36 cellular contexts compared by ENCODE assay signal in genomic region chr1:147809236-147809635, GRCh38. TPM values are rescaled to one million over a fixed set of nuclear protein-coding genes. Genes with fewer than 3 reads are reported as not detected.
"Had no signal": no experiment of that assay in that cellular context is flagged by ENCODE, and none has a peak within 500 bp of the region (broad histone marks: within the 10 kb centered on the region; RNA-seq: fewer than 3 reads in every experiment).

No MANE protein-coding gene starts in this region.

- DNase-seq: Karpas-422, Kasumi-1, MG63, MM.1S, MV-4-11, NCI-H1048, NCI-H1092, NCI-H1092 treated with DMSO at 0.1 percent for 48 hours, NCI-H1105, NCI-H1105 treated with DMSO at 0.1 percent for 48 hours, NCI-H1417, NCI-H1417 treated with DMSO at 0.1 percent for 48 hours, NCI-H1436, NCI-H1436 treated with DMSO at 0.1 percent for 48 hours, NCI-H146, NCI-H1694, NCI-H1694 treated with DMSO at 0.1 percent for 48 hours, NCI-H187, NCI-H187 treated with DMSO at 0.1 percent for 48 hours, NCI-H1930, NCI-H2029, NCI-H2029 treated with DMSO at 0.1 percent for 48 hours, NCI-H2081, NCI-H2081 treated with DMSO at 0.1 percent for 48 hours, NCI-H2107, NCI-H2171, NCI-H2171 treated with DMSO at 0.1 percent for 48 hours, NCI-H2227 treated with DMSO at 0.1 percent for 48 hours, NCI-H226, NCI-H345, NCI-H446, NCI-H446 treated with DMSO at 0.1 percent for 48 hours, NCI-H510A, NCI-H510A treated with DMSO at 0.1 percent for 48 hours, NCI-H524 had no signal

- H3K36me3 ChIP-seq: MG63 had no signal

- H3K27me3 ChIP-seq: MG63 had no signal

- H3K4me3 ChIP-seq: MG63 had no signal

- H3K9me3 ChIP-seq: MG63 had no signal

RNA-seq across cellular contexts. Expression of gene GJA5, which starts 48.8 kb away (rescaled TPM):
- total RNA-seq: LHCN-M2 had no signal
